Comparison of ENCODE assay signal across 30 cellular contexts in genomic region chr9:77438653-77439052, GRCh38.
"Had no signal": no experiment of that assay in that cellular context is flagged by ENCODE, and none has a peak within 500 bp of the region (broad histone marks: within the 10 kb centered on the region; RNA-seq: fewer than 3 reads in every experiment).

No MANE protein-coding gene starts in this region.

- H3K9me3 Mint-ChIP-seq: activated CD4-positive, alpha-beta memory T cell treated with anti-CD3 and anti-CD28 coated beads, Interleukin-2, amount 10 ng/mL, durations not matched to agents 7 days and 5 days; activated CD4-positive, alpha-beta T cell treated with anti-CD3 and anti-CD28 coated beads, Interleukin-2, amount 10 ng/mL, durations not matched to agents 7 days and 5 days; activated naive CD4-positive, alpha-beta T cell treated with anti-CD3 and anti-CD28 coated beads for 36 hours; activated naive CD4-positive, alpha-beta T cell treated with anti-CD3 and anti-CD28 coated beads, Interleukin-2, amount 50 U/mL, for 24 hours; activated naive CD8-positive, alpha-beta T cell treated with anti-CD3 and anti-CD28 coated beads for 36 hours; activated naive CD8-positive, alpha-beta T cell treated with anti-CD3 and anti-CD28 coated beads, Interleukin-2, amount 50 U/mL, for 24 hours; activated T-cell treated with anti-CD3 and anti-CD28 coated beads, Interleukin-2, amount 50 U/mL, for 4 hours; activated T-helper 17 cell treated with anti-CD3 and anti-CD28 coated beads, Interleukin-2, amount 50 U/mL, for 72 hours; dendritic cell treated with granulocyte-macrophage colony-stimulating factor and Interleukin-4, amounts not matched to agents 40 ng/mL and 50 ng/mL, for 4 days; endodermal cell had no signal

- H3K27ac ChIP-seq: adrenal gland, ascending aorta, breast epithelium, cardiac muscle cell, coronary artery, dorsolateral prefrontal cortex, esophagus muscularis mucosa, gastroesophageal sphincter had no signal

- ATAC-seq: activated naive CD8-positive, alpha-beta T cell treated with anti-CD3 and anti-CD28 coated beads, Interleukin-2, amount 50 U/mL, for 24 hours; activated T-cell treated with anti-CD3 and anti-CD28 coated beads, Interleukin-2, amount 50 U/mL, for 4 hours; activated T-helper 17 cell treated with anti-CD3 and anti-CD28 coated beads, Interleukin-2, amount 50 U/mL, for 72 hours; gastroesophageal sphincter; heart right ventricle had no signal

- H3K9me3 ChIP-seq: adrenal gland, ascending aorta, breast epithelium, esophagus muscularis mucosa, gastroesophageal sphincter, heart right ventricle had no signal

- DNase-seq: activated CD4-positive, alpha-beta memory T cell treated with anti-CD3 and anti-CD28 coated beads, Interleukin-2, amount 10 ng/mL, durations not matched to agents 7 days and 5 days; activated CD4-positive, alpha-beta T cell treated with anti-CD3 and anti-CD28 coated beads for 1 hour; activated CD4-positive, alpha-beta T cell treated with anti-CD3 and anti-CD28 coated beads for 4 hours; activated CD4-positive, alpha-beta T cell treated with anti-CD3 and anti-CD28 coated beads, Interleukin-2, amount 10 ng/mL, durations not matched to agents 7 days and 5 days; activated CD4-positive, alpha-beta T cell treated with anti-CD3 and anti-CD28 coated beads, Interleukin-2, amount 50 U/mL, for 4 hours; activated effector memory CD4-positive, alpha-beta T cell treated with anti-CD3 and anti-CD28 coated beads, Interleukin-2, amount 50 U/mL, for 16 hours; activated naive CD4-positive, alpha-beta T cell treated with anti-CD3 and anti-CD28 coated beads for 36 hours; activated naive CD8-positive, alpha-beta T cell treated with anti-CD3 and anti-CD28 coated beads for 36 hours; activated naive CD8-positive, alpha-beta T cell treated with anti-CD3 and anti-CD28 coated beads, Interleukin-2, amount 50 U/mL, for 24 hours; activated T-cell treated with anti-CD3 and anti-CD28 coated beads, Interleukin-2, amount 50 U/mL, for 4 hours; central memory CD4-positive, alpha-beta T cell; cerebellar nuclear complex; dorsolateral prefrontal cortex; effector memory CD4-positive, alpha-beta T cell; endodermal cell; erythroblast; foreskin melanocyte; heart right ventricle; T-helper 2 cell had no signal

- H3K4me1 Mint-ChIP-seq: activated naive CD8-positive, alpha-beta T cell treated with anti-CD3 and anti-CD28 coated beads for 36 hours had no signal

- H3K36me3 Mint-ChIP-seq: activated naive CD4-positive, alpha-beta T cell treated with anti-CD3 and anti-CD28 coated beads, Interleukin-2, amount 50 U/mL, for 24 hours; activated naive CD8-positive, alpha-beta T cell treated with anti-CD3 and anti-CD28 coated beads for 36 hours; brain had no signal

- H3K27ac Mint-ChIP-seq: activated CD4-positive, alpha-beta memory T cell treated with anti-CD3 and anti-CD28 coated beads, Interleukin-2, amount 10 ng/mL, durations not matched to agents 7 days and 5 days; activated CD4-positive, alpha-beta T cell treated with anti-CD3 and anti-CD28 coated beads, Interleukin-2, amount 10 ng/mL, durations not matched to agents 7 days and 5 days; activated naive CD4-positive, alpha-beta T cell treated with anti-CD3 and anti-CD28 coated beads for 36 hours; activated naive CD4-positive, alpha-beta T cell treated with anti-CD3 and anti-CD28 coated beads, Interleukin-2, amount 50 U/mL, for 24 hours; activated naive CD8-positive, alpha-beta T cell treated with anti-CD3 and anti-CD28 coated beads for 36 hours; activated naive CD8-positive, alpha-beta T cell treated with anti-CD3 and anti-CD28 coated beads, Interleukin-2, amount 50 U/mL, for 24 hours; activated T-helper 17 cell treated with anti-CD3 and anti-CD28 coated beads, Interleukin-2, amount 50 U/mL, for 72 hours; dendritic cell treated with granulocyte-macrophage colony-stimulating factor and Interleukin-4, amounts not matched to agents 40 ng/mL and 50 ng/mL, for 4 days; endodermal cell had no signal

- H3K27me3 ChIP-seq: adrenal gland, ascending aorta, breast epithelium, cardiac muscle cell, dorsolateral prefrontal cortex, esophagus muscularis mucosa, gastroesophageal sphincter had no signal

- H3K4me3 ChIP-seq: adrenal gland, ascending aorta, breast epithelium, cardiac muscle cell, coronary artery, dorsolateral prefrontal cortex, esophagus muscularis mucosa, gastroesophageal sphincter, heart right ventricle had no signal

- H3K4me1 ChIP-seq: adrenal gland, ascending aorta, breast epithelium had no signal

- H3K36me3 ChIP-seq: adrenal gland, ascending aorta, breast epithelium, cardiac muscle cell, esophagus muscularis mucosa, gastroesophageal sphincter, heart right ventricle had no signal

- H3K4me3 Mint-ChIP-seq: activated CD4-positive, alpha-beta memory T cell treated with anti-CD3 and anti-CD28 coated beads, Interleukin-2, amount 10 ng/mL, durations not matched to agents 7 days and 5 days; activated CD4-positive, alpha-beta T cell treated with anti-CD3 and anti-CD28 coated beads, Interleukin-2, amount 10 ng/mL, durations not matched to agents 7 days and 5 days; activated naive CD4-positive, alpha-beta T cell treated with anti-CD3 and anti-CD28 coated beads for 36 hours; activated naive CD4-positive, alpha-beta T cell treated with anti-CD3 and anti-CD28 coated beads, Interleukin-2, amount 50 U/mL, for 24 hours; activated naive CD8-positive, alpha-beta T cell treated with anti-CD3 and anti-CD28 coated beads for 36 hours; activated naive CD8-positive, alpha-beta T cell treated with anti-CD3 and anti-CD28 coated beads, Interleukin-2, amount 50 U/mL, for 24 hours; activated T-cell treated with anti-CD3 and anti-CD28 coated beads, Interleukin-2, amount 50 U/mL, for 4 hours; activated T-helper 17 cell treated with anti-CD3 and anti-CD28 coated beads, Interleukin-2, amount 50 U/mL, for 72 hours; dendritic cell treated with granulocyte-macrophage colony-stimulating factor and Interleukin-4, amounts not matched to agents 40 ng/mL and 50 ng/mL, for 4 days; endodermal cell had no signal

- H3K27me3 Mint-ChIP-seq: activated CD4-positive, alpha-beta T cell treated with anti-CD3 and anti-CD28 coated beads, Interleukin-2, amount 10 ng/mL, durations not matched to agents 7 days and 5 days; dendritic cell treated with granulocyte-macrophage colony-stimulating factor and Interleukin-4, amounts not matched to agents 40 ng/mL and 50 ng/mL, for 4 days had no signal
